Comparison of ENCODE assay signal across 8 cellular contexts in the genomic region with DNA sequence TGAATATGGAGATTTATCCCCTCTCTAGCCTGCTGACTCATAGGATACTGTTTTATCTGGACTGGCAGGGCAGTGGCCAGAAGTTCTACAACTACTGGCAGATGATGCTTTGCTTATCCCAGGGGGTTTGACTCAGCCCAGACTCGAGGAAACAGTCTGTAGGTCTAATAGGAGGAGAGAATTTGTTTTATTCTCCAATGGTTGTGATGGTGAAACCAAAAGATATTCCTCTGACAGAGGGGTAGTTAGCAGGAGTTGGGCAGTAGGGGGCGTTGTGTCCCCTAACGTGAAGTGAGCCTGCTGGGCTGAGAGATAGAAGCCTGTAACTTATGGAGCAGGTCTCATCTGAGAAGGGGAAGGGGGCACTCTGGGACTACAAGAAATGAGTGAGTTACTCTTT.
DNase-seq lines count a peak whose midpoint lies in the region; ATAC-seq and TF ChIP-seq lines count a peak whose summit lies in the region.

No MANE protein-coding gene starts in this region.

- no peaks in the 10 kb centered on the region for H3K9me3 Mint-ChIP-seq in natural killer cell
- H3K9me3 Mint-ChIP-seq in natural killer cell treated with Interleukin-12 subunit alpha and Interleukin-12 subunit beta and Interleukin-15 and Interleukin-18, amount 100 ng/mL, for 72 hours: no peaks in the 10 kb centered on the region

- no peaks in the 10 kb centered on the region for H3K4me1 ChIP-seq in OCI-LY3 (ENCODE audit: low read length)
- no peaks in the 10 kb centered on the region for H3K4me1 ChIP-seq in testis

- H3K27me3 ChIP-seq in OCI-LY3 (ENCODE audit: low read depth, low read length): peaks cover 24% of the 10 kb centered on the region
- no peaks in the 10 kb centered on the region for H3K27me3 ChIP-seq in testis

- peak; percentile 23 for TF ChIP-seq CTCF in natural killer cell (IDR thresholded peaks at IDR 0.05)
- TF ChIP-seq CTCF in OCI-LY3 (IDR thresholded peaks at IDR 0.05; ENCODE audit: low read depth, low read length): peak; percentile 60
- no peak for TF ChIP-seq CTCF in fibroblast of the aortic adventitia (IDR thresholded peaks at IDR 0.05; ENCODE audit: insufficient read depth, low read length)
- peak in 2 of 3 experiments; percentile 10 to 33 for TF ChIP-seq CTCF in testis (IDR thresholded peaks at IDR 0.05)
- TF ChIP-seq CTCF in omental fat pad (IDR thresholded peaks at IDR 0.05): no peak

- no peak overlapping the region for H3K27ac ChIP-seq in OCI-LY3 (ENCODE audit: low read length)
- no peak overlapping the region for H3K27ac ChIP-seq in testis

- no peak overlapping the region for H3K9ac ChIP-seq in OCI-LY3 (ENCODE audit: low read length)

- H4K20me1 ChIP-seq in OCI-LY3 (ENCODE audit: insufficient read depth, low read length): no peaks in the 10 kb centered on the region

- ATAC-seq in natural killer cell (peak in 1 of 3 donors; percentile 63), omental fat pad (ENCODE audit: low FRiP score) (no peak), HG02852 (IDR thresholded peaks at IDR 0.05; ENCODE audit: unreplicated experiment) (no peak)
- ATAC-seq in natural killer cell treated with Interleukin-12 subunit alpha and Interleukin-12 subunit beta and Interleukin-15 and Interleukin-18, amount 100 ng/mL, for 72 hours: no peak

- H3K27ac Mint-ChIP-seq in natural killer cell: no peak overlapping the region
- no peak overlapping the region for H3K27ac Mint-ChIP-seq in natural killer cell treated with Interleukin-12 subunit alpha and Interleukin-12 subunit beta and Interleukin-15 and Interleukin-18, amount 100 ng/mL, for 72 hours

- DNase-seq in natural killer cell (no peak), fibroblast of the aortic adventitia (ENCODE audit: low read depth) (peak; percentile 63), testis (peak; percentile 62), putamen (ENCODE audit: low spot score) (no peak), omental fat pad (ENCODE audit: low spot score) (no peak)
- DNase-seq in natural killer cell treated with Interleukin-12 subunit alpha and Interleukin-12 subunit beta and Interleukin-15 and Interleukin-18, amount 100 ng/mL, for 72 hours (ENCODE audit: low spot score): no peak

- no peaks in the 10 kb centered on the region for H3K9me3 ChIP-seq in OCI-LY3 (ENCODE audit: insufficient read depth, low read length)
- no peaks in the 10 kb centered on the region for H3K9me3 ChIP-seq in testis

- peaks cover 14 to 46% of the 10 kb centered on the region in 2 donors for H3K27me3 Mint-ChIP-seq in natural killer cell (ENCODE audit: low read depth in 2 of 2)
- peaks cover 24 to 34% of the 10 kb centered on the region in 2 donors for H3K27me3 Mint-ChIP-seq in natural killer cell treated with Interleukin-12 subunit alpha and Interleukin-12 subunit beta and Interleukin-15 and Interleukin-18, amount 100 ng/mL, for 72 hours

- no peaks in the 10 kb centered on the region for H3K4me1 Mint-ChIP-seq in natural killer cell
- no peaks in the 10 kb centered on the region for H3K4me1 Mint-ChIP-seq in natural killer cell treated with Interleukin-12 subunit alpha and Interleukin-12 subunit beta and Interleukin-15 and Interleukin-18, amount 100 ng/mL, for 72 hours (ENCODE audit: low read depth in 2 of 2)

- no peak overlapping the region for H2AFZ ChIP-seq in OCI-LY3 (ENCODE audit: low read depth, low read length)

- H3K4me3 Mint-ChIP-seq in natural killer cell: no peak overlapping the region
- H3K4me3 Mint-ChIP-seq in natural killer cell treated with Interleukin-12 subunit alpha and Interleukin-12 subunit beta and Interleukin-15 and Interleukin-18, amount 100 ng/mL, for 72 hours: no peak overlapping the region

- intact Hi-C loops in natural killer cell (cut with micrococcal nuclease) (no loop called here), testis (cut with DNase I; ENCODE audit: low total_unique reads) (no loop called here)

- H3K4me3 ChIP-seq in OCI-LY3 (ENCODE audit: low read length): no peak overlapping the region
- no peak overlapping the region for H3K4me3 ChIP-seq in fibroblast of the aortic adventitia (ENCODE audit: low read depth, low read length)
- no peak overlapping the region for H3K4me3 ChIP-seq in testis

- H3K4me2 ChIP-seq in OCI-LY3 (ENCODE audit: low read length): no peak overlapping the region

- no peaks in the 10 kb centered on the region for H3K36me3 Mint-ChIP-seq in natural killer cell
- no peaks in the 10 kb centered on the region for H3K36me3 Mint-ChIP-seq in natural killer cell treated with Interleukin-12 subunit alpha and Interleukin-12 subunit beta and Interleukin-15 and Interleukin-18, amount 100 ng/mL, for 72 hours

- no peaks in the 10 kb centered on the region for H3K79me2 ChIP-seq in OCI-LY3 (ENCODE audit: low read length)

- no peak for TF ChIP-seq POLR2A in testis (IDR thresholded peaks at IDR 0.05)

- H3K36me3 ChIP-seq in OCI-LY3 (replicated peaks; ENCODE audit: low read depth, low read length) (no peaks in the 10 kb centered on the region), testis (ENCODE audit: low read depth, missing control alignments) (no peaks in the 10 kb centered on the region)

- 19 to 20% methylated on average over 3 of the region's 3 CpGs for WGBS in testis, 2 donors

Comparison
In these comparisons a context has a peak if more than half of its experiments do, and no peak if none do; other contexts are left out.
1. DNase-seq: peak in fibroblast of the aortic adventitia (single experiment) and testis (single experiment); none in natural killer cell (single experiment), natural killer cell treated with Interleukin-12 subunit alpha and Interleukin-12 subunit beta and Interleukin-15 and Interleukin-18, amount 100 ng/mL, for 72 hours (single experiment), putamen (single experiment) and omental fat pad (single experiment).
2. CTCF ChIP-seq: peak in natural killer cell (single experiment), OCI-LY3 (single experiment) and testis (2 of 3); none in fibroblast of the aortic adventitia (single experiment) and omental fat pad (0 of 3).